In the genomic region with DNA sequence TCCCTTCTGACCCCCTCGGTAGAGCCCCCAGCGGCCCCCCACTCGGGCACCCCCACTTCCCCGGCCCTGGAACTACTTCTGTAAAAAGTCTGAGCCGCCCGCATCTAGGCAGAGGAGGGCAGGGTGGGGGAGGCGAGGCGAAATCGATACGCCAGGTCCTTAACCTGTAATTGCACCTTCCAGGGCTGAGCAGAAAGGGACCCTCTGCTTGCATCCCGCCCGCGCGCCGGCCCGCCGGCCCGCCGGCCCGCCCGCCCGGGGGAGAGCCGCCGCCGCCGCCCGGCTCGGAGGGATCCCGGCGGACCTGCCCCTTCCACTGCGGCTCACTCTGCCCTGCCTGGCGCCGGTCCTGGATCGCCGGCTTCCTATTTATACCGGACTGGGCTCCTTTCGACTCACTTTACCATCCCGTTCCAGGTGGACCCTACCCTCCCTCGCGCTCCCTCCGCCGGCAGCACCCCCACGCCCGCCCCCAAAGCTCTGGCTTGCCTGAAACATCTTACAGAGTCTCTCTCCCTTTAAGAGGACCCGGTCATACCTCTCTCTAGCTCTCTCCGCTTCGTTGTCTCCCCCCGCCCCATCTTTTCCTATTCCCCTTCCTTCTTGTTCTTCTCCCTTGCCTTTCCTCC, we compare ENCODE assay signal across 8 cellular contexts. TPM values are rescaled to one million over a fixed set of nuclear protein-coding genes. Genes with fewer than 3 reads are reported as not detected.
A peak's percentile ranks its signal among the peaks of the same experiment; 100 is the strongest.
DNase-seq lines count a peak whose midpoint lies in the region; ATAC-seq and TF ChIP-seq lines count a peak whose summit lies in the region.

No MANE protein-coding gene starts in this region.

- H3K27me3 Mint-ChIP-seq in progenitor cell of endocrine pancreas: peaks cover 6% of the 10 kb centered on the region

- peak; percentile 24 for DNase-seq in Daoy (ENCODE audit: low read depth)
- DNase-seq in NCI-H510A treated with DMSO at 0.1 percent for 48 hours (lab: John Stamatoyannopoulos, UW): peak; percentile 59
- DNase-seq in fibroblast of the aortic adventitia (ENCODE audit: low read depth): no peak
- DNase-seq in progenitor cell of endocrine pancreas (ENCODE audit: low spot score, unreplicated experiment): peak; percentile 53
- no peak for DNase-seq in AG08395 (ENCODE audit: low spot score)
- no peak for DNase-seq in T-helper 9 cell

- peak overlapping the region; percentile 74 for H3K4me3 Mint-ChIP-seq in progenitor cell of endocrine pancreas (ENCODE audit: low read depth)

- peaks cover 26% of the 10 kb centered on the region for H3K4me1 Mint-ChIP-seq in progenitor cell of endocrine pancreas (ENCODE audit: low read depth)

- TF ChIP-seq CTCF in fibroblast of the aortic adventitia (IDR thresholded peaks at IDR 0.05; ENCODE audit: insufficient read depth, low read length) (no peak), progenitor cell of endocrine pancreas (IDR thresholded peaks at IDR 0.05; ENCODE audit: unreplicated experiment) (no peak)

- no peaks in the 10 kb centered on the region for H3K36me3 Mint-ChIP-seq in progenitor cell of endocrine pancreas (ENCODE audit: insufficient read depth)

- H3K27ac Mint-ChIP-seq in progenitor cell of endocrine pancreas: peak overlapping the region; percentile 85

- H3K4me3 ChIP-seq in fibroblast of the aortic adventitia (ENCODE audit: low read depth, low read length): peak overlapping the region; percentile 22

- ATAC-seq in HG03175 (IDR thresholded peaks at IDR 0.05; ENCODE audit: unreplicated experiment): no peak
- no peak for ATAC-seq in GM21529 (IDR thresholded peaks at IDR 0.05; ENCODE audit: unreplicated experiment)

- no peaks in the 10 kb centered on the region for H3K9me3 Mint-ChIP-seq in progenitor cell of endocrine pancreas (ENCODE audit: low read depth)

RNA-seq across cellular contexts. Expression of a gene that starts 0.8 kb away (rescaled TPM):
- total RNA-seq in Daoy (2014; rRNA removed; shearing (Covaris generic)): 0.34 TPM in 1 of 2 replicates, not detected in the other
- total RNA-seq in fibroblast of the aortic adventitia (ENCODE audit: low replicate concordance) (not detected in 2 replicates), progenitor cell of endocrine pancreas (7.0 and 7.8 TPM in 2 replicates)

Comparison
In these comparisons a context has a peak if more than half of its experiments do, and no peak if none do; other contexts are left out.
1. DNase-seq: peak in Daoy (single experiment), NCI-H510A treated with DMSO at 0.1 percent for 48 hours (single experiment) and progenitor cell of endocrine pancreas (single experiment); none in fibroblast of the aortic adventitia (single experiment), AG08395 (single experiment) and T-helper 9 cell (single experiment).